18 cellular contexts compared by ENCODE assay signal in the genomic region with DNA sequence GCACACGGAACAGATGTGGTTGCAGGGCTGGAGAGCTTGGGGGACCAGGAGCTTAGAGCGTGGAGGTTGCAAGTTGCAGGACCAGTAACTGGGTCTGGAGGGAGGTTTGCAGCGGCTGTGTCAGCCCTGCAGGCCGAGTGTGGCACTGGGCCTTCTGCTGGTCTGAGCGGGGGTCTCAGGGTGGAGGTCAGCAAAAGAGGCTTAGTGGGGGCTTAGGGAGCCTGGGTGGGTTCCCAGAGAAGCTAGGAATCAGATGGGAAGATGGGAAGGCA. TPM values are rescaled to one million over a fixed set of nuclear protein-coding genes. Genes with fewer than 3 reads are reported as not detected.
A peak's percentile ranks its signal among the peaks of the same experiment; 100 is the strongest.
DNase-seq lines count a peak whose midpoint lies in the region; ATAC-seq, FAIRE-seq and TF ChIP-seq lines count a peak whose summit lies in the region.
"Had no signal": no experiment of that assay in that cellular context is flagged by ENCODE, and none has a peak within 500 bp of the region (broad histone marks: within the 10 kb centered on the region; RNA-seq: fewer than 3 reads in every experiment).

No MANE protein-coding gene starts in this region.

- H3K36me3 ChIP-seq in right atrium auricular region, result peaks cover 43% of the 10 kb centered on the region
- peaks cover 2 to 28% of the 10 kb centered on the region in 2 experiments for H3K36me3 ChIP-seq in endothelial cell of umbilical vein (ENCODE audit: control insufficient read depth in 2 of 2, extremely low read depth in 1 of 2, insufficient read depth in 2 of 2, low read length in 2 of 2)
- H3K36me3 ChIP-seq in colonic mucosa, result peaks cover 12% of the 10 kb centered on the region

- FAIRE-seq in endothelial cell of umbilical vein (lab: Jason Lieb, UNC), result no peak
- FAIRE-seq: frontal cortex, H54, keratinocyte had no signal

- H3K36me3 Mint-ChIP-seq in T-helper 17 cell (ENCODE audit: low read depth), result no peaks in the 10 kb centered on the region
- H3K36me3 Mint-ChIP-seq: activated naive CD8-positive, alpha-beta T cell treated with anti-CD3 and anti-CD28 coated beads, Interleukin-2, amount 10 ng/mL, durations not matched to agents 7 days and 5 days; CD4-positive, CD25-positive, alpha-beta regulatory T cell had no signal

- H3K4me1 ChIP-seq in right atrium auricular region (peaks cover 0 to 38% of the 10 kb centered on the region in 2 donors), endothelial cell of umbilical vein (ENCODE audit: control insufficient read depth, extremely low read depth, insufficient read depth, low read length) (no peaks in the 10 kb centered on the region), colonic mucosa (peaks cover 4% of the 10 kb centered on the region)

- H3K27me3 ChIP-seq in right atrium auricular region (peaks cover 0 to 6% of the 10 kb centered on the region in 2 donors), endothelial cell of umbilical vein (ENCODE audit: control insufficient read depth in 2 of 2, insufficient read depth in 2 of 2, low read length in 2 of 2) (peaks cover 4 to 6% of the 10 kb centered on the region in 2 experiments), colonic mucosa (peaks cover 12% of the 10 kb centered on the region)

- H3K27ac ChIP-seq in right atrium auricular region, result no peak overlapping the region
- no peak overlapping the region for H3K27ac ChIP-seq in endothelial cell of umbilical vein (ENCODE audit: insufficient read depth, low read depth, low read length)
- H3K27ac ChIP-seq in substantia nigra (ENCODE audit: low read depth, low read length, poor library complexity, severe bottlenecking), result peak overlapping the region; percentile 55
- no peak overlapping the region for H3K27ac ChIP-seq in colonic mucosa
- H3K27ac ChIP-seq: upper lobe of left lung had no signal

- intact Hi-C loops in left ventricle myocardium superior (cut with micrococcal nuclease) (no loop called here), endothelial cell of umbilical vein (cut with micrococcal nuclease) (loop anchor here (2.0 kb wide), 2 partner anchors 79 to 151 kb away; partner anchors contain the start of gene RNF126), colonic mucosa (cut with DNase I) (loop anchor here (5.0 to 10.0 kb wide), 2 partner anchors 81 to 148 kb away; partner anchors contain the start of gene RNF126)

- no peaks in the 10 kb centered on the region for H3K27me3 Mint-ChIP-seq in T-helper 17 cell

- H4K20me1 ChIP-seq in endothelial cell of umbilical vein (replicated peaks; ENCODE audit: control insufficient read depth, extremely low read depth, insufficient read depth, low read length), result no peaks in the 10 kb centered on the region

- no peak overlapping the region for H3K4me3 ChIP-seq in right atrium auricular region
- no peak overlapping the region for H3K4me3 ChIP-seq in endothelial cell of umbilical vein (replicated peaks in 1 of 3; ENCODE audit: insufficient read depth in 1 of 3, low read depth in 1 of 3, low read length in 3 of 3)
- H3K4me3 ChIP-seq in colonic mucosa, result no peak overlapping the region
- H3K4me3 ChIP-seq: upper lobe of left lung had no signal

- DNase-seq in left ventricle myocardium superior (no peak), right atrium auricular region (ENCODE audit: low spot score) (no peak), T-helper 17 cell (no peak), endothelial cell of umbilical vein (ENCODE audit: low read depth, low spot score) (no peak), substantia nigra (lab: John Stamatoyannopoulos, UW) (no peak), colonic mucosa (no peak), GF-D8 (lab: John Stamatoyannopoulos, UW) (no peak)
- DNase-seq: DMS153 had no signal

- H3K79me2 ChIP-seq in endothelial cell of umbilical vein (ENCODE audit: control insufficient read depth, insufficient read depth, low read length), result peaks cover 14% of the 10 kb centered on the region

- H3K9me1 ChIP-seq in endothelial cell of umbilical vein (replicated peaks; ENCODE audit: control insufficient read depth, extremely low read depth, insufficient read depth, low read length), result no peaks in the 10 kb centered on the region

- peak; percentile 1 for ATAC-seq in left ventricle myocardium superior
- ATAC-seq in T-helper 17 cell, result no peak
- ATAC-seq in GM19467 (IDR thresholded peaks at IDR 0.05; ENCODE audit: unreplicated experiment), result no peak

- TF ChIP-seq CTCF in right atrium auricular region (IDR thresholded peaks at IDR 0.05) (no peak), endothelial cell of umbilical vein (IDR thresholded peaks at IDR 0.05; ENCODE audit: extremely low read depth in 1 of 2, insufficient read depth in 1 of 2, low read depth in 1 of 2, low read length in 2 of 2) (no peak), colonic mucosa (IDR thresholded peaks at IDR 0.05) (no peak)

- no peaks in the 10 kb centered on the region for H3K9me3 ChIP-seq in right atrium auricular region
- H3K9me3 ChIP-seq in T-helper 17 cell (ENCODE audit: control insufficient read depth, low read length, poor library complexity, severe bottlenecking), result no peaks in the 10 kb centered on the region
- H3K9me3 ChIP-seq in endothelial cell of umbilical vein (replicated peaks; ENCODE audit: control insufficient read depth, insufficient read depth, low read length), result no peaks in the 10 kb centered on the region
- no peaks in the 10 kb centered on the region for H3K9me3 ChIP-seq in colonic mucosa
- H3K9me3 ChIP-seq: upper lobe of left lung had no signal

- peak overlapping the region; percentile 70 for H3K4me3 Mint-ChIP-seq in T-helper 17 cell
- H3K4me3 Mint-ChIP-seq: activated naive CD8-positive, alpha-beta T cell treated with anti-CD3 and anti-CD28 coated beads, Interleukin-2, amount 10 ng/mL, durations not matched to agents 7 days and 5 days had no signal

- H3K9ac ChIP-seq in endothelial cell of umbilical vein (replicated peaks; ENCODE audit: extremely low read depth, insufficient read depth, low read length) (no peak overlapping the region), colonic mucosa (ENCODE audit: low read depth in 2 of 2, low read length in 2 of 2) (no peak overlapping the region)

- CTCF ChIA-PET in endothelial cell of umbilical vein (lab: Charles Lee), result interaction anchor here (0.6 to 2.6 kb wide), 18 partner anchors 9 to 150 kb away, joined by 3 to 21 read pairs (median 6); partner anchors contain the start of genes BSG and RNF126

- H3K4me2 ChIP-seq in endothelial cell of umbilical vein (ENCODE audit: insufficient read depth, low read length), result no peak overlapping the region

- H3K27ac Mint-ChIP-seq in T-helper 17 cell, result peak overlapping the region; percentile 53
- H3K27ac Mint-ChIP-seq: activated naive CD8-positive, alpha-beta T cell treated with anti-CD3 and anti-CD28 coated beads, Interleukin-2, amount 10 ng/mL, durations not matched to agents 7 days and 5 days; CD4-positive, CD25-positive, alpha-beta regulatory T cell; nephron had no signal

- peak; percentile 1 for TF ChIP-seq POLR2A in endothelial cell of umbilical vein (IDR thresholded peaks at IDR 0.05; ENCODE audit: low read depth, low read length)

- H3K4me1 Mint-ChIP-seq in T-helper 17 cell, result no peaks in the 10 kb centered on the region
- H3K4me1 Mint-ChIP-seq: activated naive CD8-positive, alpha-beta T cell treated with anti-CD3 and anti-CD28 coated beads, Interleukin-2, amount 10 ng/mL, durations not matched to agents 7 days and 5 days; nephron had no signal

- POLR2A ChIA-PET in endothelial cell of umbilical vein (lab: Charles Lee), result interaction anchor here (1.0 to 1.2 kb wide), 2 partner anchors 8 to 9 kb away, joined by 3 to 4 read pairs; no protein-coding TSS in a partner anchor

- H2AFZ ChIP-seq in endothelial cell of umbilical vein (ENCODE audit: low read depth, low read length), result no peak overlapping the region

- dilution Hi-C loops in endothelial cell of umbilical vein (cut with MboI; ENCODE audit: extremely low pct_ligation_motif_present, low sequenced_read_pairs), result no loop called here

- BruUV-seq in endothelial cell of umbilical vein (replicated peaks; lab: Mats Ljungman, UMichigan), result no TSS peak

RNA-seq across cellular contexts. Expression of gene HCN2, which starts 5.8 kb away (rescaled TPM):
- total RNA-seq in left ventricle myocardium superior (14.3 TPM), right atrium auricular region (10 to 100 TPM in 1 of 2 donors, 1 to 10 TPM in 1; 1.4 to 11.1 TPM), T-helper 17 cell (1 to 10 TPM; 1.1 to 3.0 TPM), endothelial cell of umbilical vein (0.37 and 0.53 TPM in 2 replicates), colonic mucosa (under 1 TPM; 0.17 to 0.40 TPM)
- polyA plus RNA-seq in endothelial cell of umbilical vein, result 0.18 TPM in 2 replicates
- 0.27 and 0.31 TPM in 2 replicates for polyA plus RNA-seq in endothelial cell of umbilical vein (2011; cell fraction: cytosol; rRNA removed)
- polyA plus RNA-seq in endothelial cell of umbilical vein (2011; cell fraction: nucleus; rRNA removed), result 0.27 and 0.30 TPM in 2 replicates
- polyA plus RNA-seq in endothelial cell of umbilical vein (2012), result 1.1 and 1.7 TPM in 2 replicates
- 0.15 and 0.32 TPM in 2 replicates for polyA minus RNA-seq in endothelial cell of umbilical vein
- polyA minus RNA-seq in endothelial cell of umbilical vein (2011; cell fraction: cytosol; rRNA and poly(A)+ RNA removed), result 8.2 TPM
- 0.24 and 0.29 TPM in 2 replicates for polyA minus RNA-seq in endothelial cell of umbilical vein (2011; cell fraction: nucleus; rRNA and poly(A)+ RNA removed)
- total RNA-seq: skeletal muscle tissue had no signal
- polyA plus RNA-seq: CD4-positive, CD25-positive, alpha-beta regulatory T cell had no signal

RNA-seq across cellular contexts. Expression of gene BSG, which starts 11.5 kb away (rescaled TPM):
- total RNA-seq in left ventricle myocardium superior (1,923 TPM), right atrium auricular region (1,000 to 10,000 TPM; 1,033 to 1,569 TPM), T-helper 17 cell (100 to 1,000 TPM; 152 to 165 TPM), endothelial cell of umbilical vein (466 and 485 TPM in 2 replicates), colonic mucosa (1,000 to 10,000 TPM in 1 of 2 donors, 100 to 1,000 TPM in 1; 920 to 1,084 TPM)
- polyA plus RNA-seq in endothelial cell of umbilical vein, result 661 and 823 TPM in 2 replicates
- 394 and 493 TPM in 2 replicates for polyA plus RNA-seq in endothelial cell of umbilical vein (2011; cell fraction: cytosol; rRNA removed)
- 207 and 221 TPM in 2 replicates for polyA plus RNA-seq in endothelial cell of umbilical vein (2011; cell fraction: nucleus; rRNA removed)
- 344 and 487 TPM in 2 replicates for polyA plus RNA-seq in endothelial cell of umbilical vein (2012)
- polyA minus RNA-seq in endothelial cell of umbilical vein, result 236 and 243 TPM in 2 replicates
- polyA minus RNA-seq in endothelial cell of umbilical vein (2011; cell fraction: cytosol; rRNA and poly(A)+ RNA removed), result 264 TPM
- polyA minus RNA-seq in endothelial cell of umbilical vein (2011; cell fraction: nucleus; rRNA and poly(A)+ RNA removed), result 45.2 and 64.3 TPM in 2 replicates

RNA-seq across cellular contexts. Expression of gene GZMM, which starts 40.1 kb away (rescaled TPM):
- total RNA-seq in left ventricle myocardium superior (0.37 TPM), right atrium auricular region (under 1 TPM in 1 of 2 donors, not detected in 1; 0.79 TPM), T-helper 17 cell (10 to 100 TPM; 43.8 to 45.6 TPM), endothelial cell of umbilical vein (not detected in 2 replicates), colonic mucosa (1 to 10 TPM in 1 of 2 donors, under 1 TPM in 1; 0.61 to 1.0 TPM)
- not detected in 2 replicates for polyA plus RNA-seq in endothelial cell of umbilical vein
- not detected in 2 replicates for polyA plus RNA-seq in endothelial cell of umbilical vein (2011; cell fraction: cytosol; rRNA removed)
- polyA plus RNA-seq in endothelial cell of umbilical vein (2011; cell fraction: nucleus; rRNA removed), result 0.15 and 0.17 TPM in 2 replicates
- not detected in 2 replicates for polyA plus RNA-seq in endothelial cell of umbilical vein (2012)
- not detected in 2 replicates for polyA minus RNA-seq in endothelial cell of umbilical vein
- not detected for polyA minus RNA-seq in endothelial cell of umbilical vein (2011; cell fraction: cytosol; rRNA and poly(A)+ RNA removed)
- polyA minus RNA-seq in endothelial cell of umbilical vein (2011; cell fraction: nucleus; rRNA and poly(A)+ RNA removed), result not detected in 2 replicates
- total RNA-seq: dermis blood vessel endothelial cell, skeletal muscle tissue had no signal
- polyA plus RNA-seq: keratinocyte had no signal

RNA-seq across cellular contexts. Expression of gene POLRMT, which starts 49.4 kb away (rescaled TPM):
- total RNA-seq in left ventricle myocardium superior (55.5 TPM), right atrium auricular region (10 to 100 TPM; 24.5 to 30.4 TPM), T-helper 17 cell (10 to 100 TPM; 61.3 to 64.7 TPM), endothelial cell of umbilical vein (46.7 and 50.6 TPM in 2 replicates), colonic mucosa (10 to 100 TPM; 50.2 to 77.3 TPM)
- 38.9 and 50.8 TPM in 2 replicates for polyA plus RNA-seq in endothelial cell of umbilical vein
- 14.6 and 23.5 TPM in 2 replicates for polyA plus RNA-seq in endothelial cell of umbilical vein (2011; cell fraction: cytosol; rRNA removed)
- 92.7 and 128 TPM in 2 replicates for polyA plus RNA-seq in endothelial cell of umbilical vein (2011; cell fraction: nucleus; rRNA removed)
- polyA plus RNA-seq in endothelial cell of umbilical vein (2012), result 45.1 and 59.0 TPM in 2 replicates
- 39.6 and 56.0 TPM in 2 replicates for polyA minus RNA-seq in endothelial cell of umbilical vein
- polyA minus RNA-seq in endothelial cell of umbilical vein (2011; cell fraction: cytosol; rRNA and poly(A)+ RNA removed), result 72.6 TPM
- polyA minus RNA-seq in endothelial cell of umbilical vein (2011; cell fraction: nucleus; rRNA and poly(A)+ RNA removed), result 19.3 and 29.1 TPM in 2 replicates

RNA-seq across cellular contexts. Expression of gene CDC34, which starts 52.3 kb away (rescaled TPM):
- 110 TPM for total RNA-seq in left ventricle myocardium superior
- total RNA-seq in right atrium auricular region, result 10 to 100 TPM; 55.8 to 75.0 TPM
- total RNA-seq in T-helper 17 cell, result 10 to 100 TPM; 36.2 to 42.0 TPM
- total RNA-seq in endothelial cell of umbilical vein, result 92.9 and 93.2 TPM in 2 replicates
- polyA plus RNA-seq in endothelial cell of umbilical vein, result 90.4 and 101 TPM in 2 replicates
- 56.6 and 83.2 TPM in 2 replicates for polyA plus RNA-seq in endothelial cell of umbilical vein (2011; cell fraction: cytosol; rRNA removed)
- polyA plus RNA-seq in endothelial cell of umbilical vein (2011; cell fraction: nucleus; rRNA removed), result 47.0 and 48.3 TPM in 2 replicates
- 52.7 and 77.2 TPM in 2 replicates for polyA plus RNA-seq in endothelial cell of umbilical vein (2012)
- polyA minus RNA-seq in endothelial cell of umbilical vein, result 36.6 and 42.9 TPM in 2 replicates
- polyA minus RNA-seq in endothelial cell of umbilical vein (2011; cell fraction: cytosol; rRNA and poly(A)+ RNA removed), result 46.1 TPM
- 12.1 and 26.2 TPM in 2 replicates for polyA minus RNA-seq in endothelial cell of umbilical vein (2011; cell fraction: nucleus; rRNA and poly(A)+ RNA removed)
- 10 to 100 TPM; 60.7 to 93.4 TPM for total RNA-seq in colonic mucosa

Comparison
In these comparisons a context has a peak if more than half of its experiments do, and no peak if none do; other contexts are left out.
1. RNA of gene GZMM, which starts 40.1 kb away (total RNA-seq): 43.8 to 45.6 TPM in T-helper 17 cell; 0.61 to 1.0 TPM in colonic mucosa, 0.79 TPM in right atrium auricular region, 0.37 TPM in left ventricle myocardium superior (single experiment) and not detected in endothelial cell of umbilical vein; every median in the first group is over 10 times any median in the second.